Comparison of ENCODE assay signal across 11 cellular contexts in genomic region chr10:88889559-88890337, GRCh38. TPM values are rescaled to one million over a fixed set of nuclear protein-coding genes. Genes with fewer than 3 reads are reported as not detected.
A peak's percentile ranks its signal among the peaks of the same experiment; 100 is the strongest.
DNase-seq lines count a peak whose midpoint lies in the region; ATAC-seq, FAIRE-seq and TF ChIP-seq lines count a peak whose summit lies in the region.
"Had no signal": no experiment of that assay in that cellular context is flagged by ENCODE, and none has a peak within 500 bp of the region (broad histone marks: within the 10 kb centered on the region; RNA-seq: fewer than 3 reads in every experiment).

No MANE protein-coding gene starts in this region.

- H3K27ac ChIP-seq in CD8-positive, alpha-beta T cell (ENCODE audit: low read depth, low read length) = no peak overlapping the region
- H3K27ac ChIP-seq in left ventricle myocardium inferior (replicated peaks) = no peak overlapping the region

- H3K36me3 Mint-ChIP-seq in CD8-positive, alpha-beta T cell = peaks cover 5% of the 10 kb centered on the region
- H3K36me3 Mint-ChIP-seq in naive thymus-derived CD8-positive, alpha-beta T cell = peaks cover 0 to 7% (median 0%) of the 10 kb centered on the region in 3 donors

- H3K36me3 ChIP-seq in CD8-positive, alpha-beta T cell (ENCODE audit: insufficient read depth, low read length) = no peaks in the 10 kb centered on the region
- no peaks in the 10 kb centered on the region for H3K36me3 ChIP-seq in left ventricle myocardium inferior

- no peak overlapping the region for H3K4me3 ChIP-seq in CD8-positive, alpha-beta T cell (ENCODE audit: low read depth, low read length)
- no peak overlapping the region for H3K4me3 ChIP-seq in left ventricle myocardium inferior

- CTCF ChIA-PET in CD8-positive, alpha-beta T cell (lab: Charles Lee) = no interaction called here

- POLR2A ChIA-PET in CD8-positive, alpha-beta T cell (lab: Charles Lee) = no interaction called here
- POLR2A ChIA-PET in naive thymus-derived CD8-positive, alpha-beta T cell (lab: Charles Lee) = interaction anchor here (1.3 kb wide), 1 partner anchor 10 kb away, joined by 4 read pairs; the partner anchor contains the start of gene STAMBPL1

- intact Hi-C loops in CD8-positive, alpha-beta T cell (cut with DNase I, micrococcal nuclease) = no loop called here
- intact Hi-C loops in left ventricle myocardium inferior (cut with micrococcal nuclease) = no loop called here

- H3K4me1 ChIP-seq in CD8-positive, alpha-beta T cell (ENCODE audit: insufficient read depth, low read length) = peaks cover 31% of the 10 kb centered on the region
- no peaks in the 10 kb centered on the region for H3K4me1 ChIP-seq in left ventricle myocardium inferior

- H3K9me3 ChIP-seq in CD8-positive, alpha-beta T cell (ENCODE audit: low read length) = no peaks in the 10 kb centered on the region
- H3K9me3 ChIP-seq in left ventricle myocardium inferior (replicated peaks) = no peaks in the 10 kb centered on the region

- TF ChIP-seq CTCF in CD8-positive, alpha-beta T cell (IDR thresholded peaks at IDR 0.05) = no peak
- no peak for TF ChIP-seq CTCF in left ventricle myocardium inferior (IDR thresholded peaks at IDR 0.05; ENCODE audit: borderline replicate concordance)

- FAIRE-seq in GM19239 (lab: Jason Lieb, UNC) = peak; percentile 93
- FAIRE-seq: endometrium had no signal

- H3K4me3 Mint-ChIP-seq in CD8-positive, alpha-beta T cell = no peak overlapping the region
- H3K4me3 Mint-ChIP-seq in naive thymus-derived CD8-positive, alpha-beta T cell = no peak overlapping the region
- H3K4me3 Mint-ChIP-seq: T-helper 17 cell had no signal

- no peaks in the 10 kb centered on the region for H3K9me3 Mint-ChIP-seq in CD8-positive, alpha-beta T cell
- H3K9me3 Mint-ChIP-seq in naive thymus-derived CD8-positive, alpha-beta T cell = no peaks in the 10 kb centered on the region

- ATAC-seq in CD8-positive, alpha-beta T cell = no peak
- ATAC-seq in HG02678 (IDR thresholded peaks at IDR 0.05; ENCODE audit: unreplicated experiment) (peak; percentile 74), HG03520 (IDR thresholded peaks at IDR 0.05; ENCODE audit: unreplicated experiment) (peak; percentile 54)
- no peak for ATAC-seq in naive thymus-derived CD8-positive, alpha-beta T cell
- ATAC-seq: T-helper 17 cell had no signal

- DNase-seq in CD8-positive, alpha-beta T cell = no peak
- DNase-seq in GM19239 (ENCODE audit: insufficient read length, low spot score) (no peak), AG20443 (ENCODE audit: low spot score) (no peak), left ventricle myocardium inferior (no peak), NCI-H69 (lab: John Stamatoyannopoulos, UW) (no peak)
- no peak for DNase-seq in naive thymus-derived CD8-positive, alpha-beta T cell
- DNase-seq: stimulated activated naive CD4-positive, alpha-beta T cell; T-helper 17 cell had no signal

- peaks cover 65% of the 10 kb centered on the region for H3K4me1 Mint-ChIP-seq in CD8-positive, alpha-beta T cell (ENCODE audit: low read depth)
- peaks cover 16 to 62% (median 45%) of the 10 kb centered on the region in 4 donors for H3K4me1 Mint-ChIP-seq in naive thymus-derived CD8-positive, alpha-beta T cell

- no peaks in the 10 kb centered on the region for H3K27me3 Mint-ChIP-seq in CD8-positive, alpha-beta T cell (ENCODE audit: low read depth)
- no peaks in the 10 kb centered on the region for H3K27me3 Mint-ChIP-seq in naive thymus-derived CD8-positive, alpha-beta T cell
- H3K27me3 Mint-ChIP-seq: T-helper 17 cell had no signal

- H3K27me3 ChIP-seq in CD8-positive, alpha-beta T cell (ENCODE audit: insufficient read depth, low read length) = no peaks in the 10 kb centered on the region
- H3K27me3 ChIP-seq in left ventricle myocardium inferior (ENCODE audit: low read depth) = peaks cover 4% of the 10 kb centered on the region

- H3K27ac Mint-ChIP-seq in CD8-positive, alpha-beta T cell = peak overlapping the region; percentile 5
- peak overlapping the region in 1 of 10 donors; percentile 35 for H3K27ac Mint-ChIP-seq in naive thymus-derived CD8-positive, alpha-beta T cell
- H3K27ac Mint-ChIP-seq: T-helper 17 cell had no signal

RNA-seq across cellular contexts. Expression of gene STAMBPL1, which starts 9.7 kb away (rescaled TPM):
- 10 to 100 TPM; 16.5 to 18.9 TPM for total RNA-seq in CD8-positive, alpha-beta T cell
- total RNA-seq in left ventricle myocardium inferior = 2.5 TPM
- total RNA-seq in naive thymus-derived CD8-positive, alpha-beta T cell = 10 to 100 TPM; 23.3 to 23.9 TPM
- 1 to 10 TPM; 5.5 to 7.0 (median 6.3) TPM for polyA plus RNA-seq in naive thymus-derived CD8-positive, alpha-beta T cell

RNA-seq across cellular contexts. Expression of gene ANKRD22, which starts 38.1 kb away (rescaled TPM):
- not detected for total RNA-seq in CD8-positive, alpha-beta T cell
- total RNA-seq in left ventricle myocardium inferior = not detected
- under 1 TPM in 1 of 2 experiments, not detected in 1; 0.44 TPM for total RNA-seq in naive thymus-derived CD8-positive, alpha-beta T cell
- under 1 TPM; 0.23 to 0.63 (median 0.23) TPM for polyA plus RNA-seq in naive thymus-derived CD8-positive, alpha-beta T cell
- total RNA-seq: T-helper 17 cell had no signal

Comparison
In these comparisons a context has a peak if more than half of its experiments do, and no peak if none do; other contexts are left out.
1. ATAC-seq: peak in HG02678 (single experiment) and HG03520 (single experiment); none in CD8-positive, alpha-beta T cell (single experiment) and naive thymus-derived CD8-positive, alpha-beta T cell (0 of 2).